19 cellular contexts compared by ENCODE assay signal in the genomic region with DNA sequence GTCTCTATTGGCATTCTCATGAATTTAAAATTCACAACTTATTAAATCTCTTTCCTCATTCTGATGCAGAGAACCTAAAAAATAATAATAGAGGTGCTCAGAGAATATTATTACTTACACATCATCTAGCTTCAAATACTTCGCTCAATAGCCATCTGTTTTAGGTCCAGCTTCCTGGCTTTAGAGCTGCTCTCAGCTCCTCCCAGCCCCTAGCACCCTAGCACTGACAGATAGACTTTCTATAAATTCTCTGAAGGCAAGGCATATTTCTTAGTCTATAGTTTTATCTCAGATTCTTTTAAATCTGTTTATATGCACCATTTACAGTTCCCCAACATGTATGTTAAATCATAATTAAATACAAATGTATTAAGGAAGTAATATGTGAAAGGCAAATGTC.
DNase-seq lines count a peak whose midpoint lies in the region; ATAC-seq and FAIRE-seq lines count a peak whose summit lies in the region.
"Had no signal": no experiment of that assay in that cellular context is flagged by ENCODE, and none has a peak within 500 bp of the region (broad histone marks: within the 10 kb centered on the region; RNA-seq: fewer than 3 reads in every experiment).

No MANE protein-coding gene starts in this region.

- H3K79me2 ChIP-seq in Karpas-422 (ENCODE audit: low read length): no peaks in the 10 kb centered on the region

- DNase-seq in NCI-H82 (lab: John Stamatoyannopoulos, UW) (peak; percentile 13), NCI-H82 treated with DMSO at 0.1 percent for 48 hours (lab: John Stamatoyannopoulos, UW; ENCODE audit: unreplicated experiment) (no peak), NCI-H69 (lab: John Stamatoyannopoulos, UW) (peak; percentile 81), Karpas-422 (no peak)
- no peak for DNase-seq in stimulated activated naive CD8-positive, alpha-beta T cell treated with anti-CD3 and anti-CD28 coated beads, Interleukin-15, amount 100 ng/mL, for 72 hours
- DNase-seq in activated T-helper 2 cell treated with anti-CD3 and anti-CD28 coated beads, Interferon-gamma antibody, Interleukin-2, Interleukin-4, amounts not matched to agents 10 μg/mL and 5 μg/mL and 100 μg/mL, durations not matched to agents 14 hours and 24 hours and 36 hours (ENCODE audit: low spot score): no peak
- DNase-seq: Calu3; CD8-positive, alpha-beta T cell; HCEC 1CT; NCI-H1105; NCI-H1694 treated with DMSO at 0.1 percent for 48 hours; NCI-H2107; NCI-H345; NCI-H526 treated with DMSO at 0.1 percent for 48 hours; NK-92 treated with Interleukin-12 subunit alpha and Interleukin-12 subunit beta, amount 100 ng/mL, for 24 hours; Peyer's patch had no signal

- no peaks in the 10 kb centered on the region for H3K36me3 Mint-ChIP-seq in activated T-helper 2 cell treated with anti-CD3 and anti-CD28 coated beads, Interferon-gamma antibody, Interleukin-2, Interleukin-4, amounts not matched to agents 10 μg/mL and 5 μg/mL and 100 μg/mL, durations not matched to agents 14 hours and 24 hours and 36 hours (ENCODE audit: low read depth)
- H3K36me3 Mint-ChIP-seq: CD8-positive, alpha-beta T cell had no signal

- H2AFZ ChIP-seq in Karpas-422 (ENCODE audit: low read length): no peak overlapping the region
- H2AFZ ChIP-seq: GM23338 had no signal

- H3K36me3 ChIP-seq in Karpas-422 (ENCODE audit: insufficient read depth, low read length): no peaks in the 10 kb centered on the region
- H3K36me3 ChIP-seq: Peyer's patch had no signal

- no peaks in the 10 kb centered on the region for H3K27me3 ChIP-seq in Karpas-422 (ENCODE audit: low read length)
- H3K27me3 ChIP-seq: Peyer's patch had no signal

- ATAC-seq in stimulated activated naive CD8-positive, alpha-beta T cell treated with anti-CD3 and anti-CD28 coated beads, Interleukin-15, amount 100 ng/mL, for 72 hours: no peak
- ATAC-seq: CD8-positive, alpha-beta T cell; GM23338 had no signal

- H3K4me3 ChIP-seq in Karpas-422 (ENCODE audit: low read length): no peak overlapping the region
- H3K4me3 ChIP-seq: GM23338, Peyer's patch had no signal

- peaks cover 5% of the 10 kb centered on the region; the same call in 1 of the 2 replicates for H3K9me3 ChIP-seq in Karpas-422 (ENCODE audit: low read length)
- H3K9me3 ChIP-seq: Peyer's patch had no signal

- no peaks in the 10 kb centered on the region for H4K20me1 ChIP-seq in Karpas-422 (ENCODE audit: insufficient read depth, low read depth, low read length)

- H3K4me1 Mint-ChIP-seq in stimulated activated naive CD8-positive, alpha-beta T cell treated with anti-CD3 and anti-CD28 coated beads, Interleukin-15, amount 100 ng/mL, for 72 hours: peaks cover 21% of the 10 kb centered on the region
- H3K4me1 Mint-ChIP-seq in activated T-helper 2 cell treated with anti-CD3 and anti-CD28 coated beads, Interferon-gamma antibody, Interleukin-2, Interleukin-4, amounts not matched to agents 10 μg/mL and 5 μg/mL and 100 μg/mL, durations not matched to agents 14 hours and 24 hours and 36 hours (ENCODE audit: low read depth): no peaks in the 10 kb centered on the region

- H3K9me3 Mint-ChIP-seq in stimulated activated naive CD8-positive, alpha-beta T cell treated with anti-CD3 and anti-CD28 coated beads, Interleukin-15, amount 100 ng/mL, for 72 hours: no peaks in the 10 kb centered on the region
- no peaks in the 10 kb centered on the region for H3K9me3 Mint-ChIP-seq in activated T-helper 2 cell treated with anti-CD3 and anti-CD28 coated beads, Interferon-gamma antibody, Interleukin-2, Interleukin-4, amounts not matched to agents 10 μg/mL and 5 μg/mL and 100 μg/mL, durations not matched to agents 14 hours and 24 hours and 36 hours
- H3K9me3 Mint-ChIP-seq: CD8-positive, alpha-beta T cell; GM23338 had no signal

- H3K4me1 ChIP-seq in Karpas-422 (ENCODE audit: low read length): no peaks in the 10 kb centered on the region
- H3K4me1 ChIP-seq: Peyer's patch had no signal

- H3K27ac Mint-ChIP-seq in stimulated activated naive CD8-positive, alpha-beta T cell treated with anti-CD3 and anti-CD28 coated beads, Interleukin-15, amount 100 ng/mL, for 72 hours: no peak overlapping the region
- no peak overlapping the region for H3K27ac Mint-ChIP-seq in activated T-helper 2 cell treated with anti-CD3 and anti-CD28 coated beads, Interferon-gamma antibody, Interleukin-2, Interleukin-4, amounts not matched to agents 10 μg/mL and 5 μg/mL and 100 μg/mL, durations not matched to agents 14 hours and 24 hours and 36 hours

- H3K27me3 Mint-ChIP-seq in stimulated activated naive CD8-positive, alpha-beta T cell treated with anti-CD3 and anti-CD28 coated beads, Interleukin-15, amount 100 ng/mL, for 72 hours: no peaks in the 10 kb centered on the region
- no peaks in the 10 kb centered on the region for H3K27me3 Mint-ChIP-seq in activated T-helper 2 cell treated with anti-CD3 and anti-CD28 coated beads, Interferon-gamma antibody, Interleukin-2, Interleukin-4, amounts not matched to agents 10 μg/mL and 5 μg/mL and 100 μg/mL, durations not matched to agents 14 hours and 24 hours and 36 hours (ENCODE audit: low read depth)

- H3K9ac ChIP-seq in Karpas-422 (ENCODE audit: low read length): no peak overlapping the region

- no peak overlapping the region for H3K4me2 ChIP-seq in Karpas-422 (ENCODE audit: low read depth, low read length, poor library complexity, severe bottlenecking)
- H3K4me2 ChIP-seq: GM23338 had no signal

- peak; percentile 55 for FAIRE-seq in islet of Langerhans (lab: Jason Lieb, UNC)
- FAIRE-seq: GM12892 had no signal

- H3K9me2 ChIP-seq in Karpas-422 (replicated peaks; ENCODE audit: insufficient read depth, low read length): no peaks in the 10 kb centered on the region

- H3K4me3 Mint-ChIP-seq in stimulated activated naive CD8-positive, alpha-beta T cell treated with anti-CD3 and anti-CD28 coated beads, Interleukin-15, amount 100 ng/mL, for 72 hours: no peak overlapping the region
- no peak overlapping the region for H3K4me3 Mint-ChIP-seq in activated T-helper 2 cell treated with anti-CD3 and anti-CD28 coated beads, Interferon-gamma antibody, Interleukin-2, Interleukin-4, amounts not matched to agents 10 μg/mL and 5 μg/mL and 100 μg/mL, durations not matched to agents 14 hours and 24 hours and 36 hours (ENCODE audit: low read depth)
- H3K4me3 Mint-ChIP-seq: GM23338 had no signal

- intact Hi-C loops in activated T-helper 2 cell treated with anti-CD3 and anti-CD28 coated beads, Interferon-gamma antibody, Interleukin-2, Interleukin-4, amounts not matched to agents 10 μg/mL and 5 μg/mL and 100 μg/mL, durations not matched to agents 14 hours and 24 hours and 36 hours (cut with micrococcal nuclease): no loop called here

- no peak overlapping the region for H3K27ac ChIP-seq in Karpas-422 (ENCODE audit: low read length)

Comparison
In these comparisons a context has a peak if more than half of its experiments do, and no peak if none do; other contexts are left out.
1. DNase-seq: peak in NCI-H82 (single experiment) and NCI-H69 (single experiment); none in NCI-H82 treated with DMSO at 0.1 percent for 48 hours (single experiment), stimulated activated naive CD8-positive, alpha-beta T cell treated with anti-CD3 and anti-CD28 coated beads, Interleukin-15, amount 100 ng/mL, for 72 hours (0 of 2), Karpas-422 (single experiment) and activated T-helper 2 cell treated with anti-CD3 and anti-CD28 coated beads, Interferon-gamma antibody, Interleukin-2, Interleukin-4, amounts not matched to agents 10 μg/mL and 5 μg/mL and 100 μg/mL, durations not matched to agents 14 hours and 24 hours and 36 hours (single experiment).